Comparison of ENCODE assay signal across 19 cellular contexts in the genomic region with DNA sequence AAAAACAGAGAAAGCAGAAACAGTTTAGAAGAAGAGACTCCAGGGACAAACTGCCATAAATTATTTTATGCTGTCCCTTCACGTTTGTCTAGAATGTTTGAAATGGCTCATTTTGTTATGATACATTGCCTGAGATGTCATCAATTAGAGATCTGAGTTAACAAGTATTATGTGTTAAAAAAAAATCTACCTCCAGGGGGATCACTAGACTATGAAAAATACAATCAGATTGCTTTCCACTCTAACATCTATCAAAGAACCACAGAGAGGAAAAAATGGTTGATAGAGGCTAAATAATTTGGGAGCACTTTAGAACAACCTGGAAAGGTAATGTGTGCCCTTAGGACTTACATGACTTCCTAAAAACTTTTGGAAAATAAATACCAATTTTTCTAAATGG. TPM values are rescaled to one million over a fixed set of nuclear protein-coding genes. Genes with fewer than 3 reads are reported as not detected.
DNase-seq lines count a peak whose midpoint lies in the region; ATAC-seq and TF ChIP-seq lines count a peak whose summit lies in the region.
"Had no signal": no experiment of that assay in that cellular context is flagged by ENCODE, and none has a peak within 500 bp of the region (broad histone marks: within the 10 kb centered on the region; RNA-seq: fewer than 3 reads in every experiment).

No MANE protein-coding gene starts in this region.

- peak; percentile 17 for DNase-seq in DMS53 (lab: John Stamatoyannopoulos, UW)
- DNase-seq in KBM-7 = peak; percentile 4
- DNase-seq in RWPE1 (ENCODE audit: low spot score) = peak; percentile 13
- DNase-seq in left lobe of liver (ENCODE audit: low spot score) = no peak
- no peak for DNase-seq in Calu3
- no peak for DNase-seq in COR-L47 (lab: John Stamatoyannopoulos, UW)
- no peak for DNase-seq in activated CD4-positive, alpha-beta T cell treated with anti-CD3 and anti-CD28 coated beads, Interleukin-2, amount 50 U/mL, for 4 hours
- no peak for DNase-seq in NCI-H1092 (lab: John Stamatoyannopoulos, UW)
- DNase-seq: activated CD8-positive, alpha-beta memory T cell treated with anti-CD3 and anti-CD28 coated beads, Interleukin-2, amount 10 ng/mL, durations not matched to agents 7 days and 5 days; CD4-positive, alpha-beta T cell; NCI-H1092 treated with DMSO at 0.1 percent for 48 hours; NCI-H2171; occipital lobe; PC-9; small intestine; T-cell; tibial artery had no signal

- no peak for TF ChIP-seq CTCF in RWPE1 (conservative IDR thresholded peaks at IDR 0.05; ENCODE audit: low read depth)
- no peak for TF ChIP-seq CTCF in Calu3 (IDR thresholded peaks at IDR 0.05; ENCODE audit: unreplicated experiment)

- H3K4me1 Mint-ChIP-seq in Calu3 (ENCODE audit: low read depth, unreplicated experiment) = no peaks in the 10 kb centered on the region

- POLR2A ChIA-PET in RWPE1 (lab: Yijun Ruan, JAX; ENCODE audit: low non-redundant PET) = no interaction called here

- H3K27me3 Mint-ChIP-seq in Calu3 (ENCODE audit: unreplicated experiment) = no peaks in the 10 kb centered on the region

- no peaks in the 10 kb centered on the region for H3K36me3 Mint-ChIP-seq in Calu3 (ENCODE audit: insufficient read depth, unreplicated experiment)
- H3K36me3 Mint-ChIP-seq: T-cell had no signal

- intact Hi-C loops in Calu3 (cut with micrococcal nuclease; ENCODE audit: unreplicated experiment) = no loop called here

- H3K9me3 Mint-ChIP-seq in Calu3 (ENCODE audit: low read depth, unreplicated experiment) = no peaks in the 10 kb centered on the region
- H3K9me3 Mint-ChIP-seq: CD4-positive, alpha-beta T cell; GM23338; T-cell had no signal

- H3K27ac Mint-ChIP-seq in Calu3 (ENCODE audit: unreplicated experiment) = no peak overlapping the region
- H3K27ac Mint-ChIP-seq: activated CD8-positive, alpha-beta memory T cell treated with anti-CD3 and anti-CD28 coated beads, Interleukin-2, amount 10 ng/mL, durations not matched to agents 7 days and 5 days; CD4-positive, alpha-beta T cell; T-cell had no signal

- no TSS peak for BruUV-seq in Calu3 (replicated peaks; lab: Mats Ljungman, UMichigan)

- H3K27ac ChIP-seq in RWPE1 = no peak overlapping the region
- H3K27ac ChIP-seq: PC-9, tibial artery had no signal

- no peak overlapping the region for H3K4me3 Mint-ChIP-seq in Calu3 (ENCODE audit: low read depth, unreplicated experiment)
- H3K4me3 Mint-ChIP-seq: activated CD8-positive, alpha-beta memory T cell treated with anti-CD3 and anti-CD28 coated beads, Interleukin-2, amount 10 ng/mL, durations not matched to agents 7 days and 5 days; CD4-positive, alpha-beta T cell; GM23338; T-cell had no signal

- CTCF ChIA-PET in RWPE1 (lab: Yijun Ruan, JAX) (no interaction called here), Calu3 (lab: Charles Lee) (no interaction called here)

- ATAC-seq in left lobe of liver = peak; percentile 31
- ATAC-seq: activated CD8-positive, alpha-beta memory T cell treated with anti-CD3 and anti-CD28 coated beads, Interleukin-2, amount 10 ng/mL, durations not matched to agents 7 days and 5 days; GM23338; T-cell had no signal

- in situ Hi-C loops in KBM-7 (cut with MboI; ENCODE audit: low pct_unique_long_range_greater_than_20kb, low sequenced_read_pairs) = no loop called here

RNA-seq across cellular contexts. Expression of a gene that starts 57.6 kb away (rescaled TPM):
- 3.5 TPM for total RNA-seq in left lobe of liver
- total RNA-seq in Calu3 (2022) = 1.0 and 1.2 TPM in 2 replicates
- total RNA-seq: G401 had no signal

Comparison
In these comparisons a context has a peak if more than half of its experiments do, and no peak if none do; other contexts are left out.
1. DNase-seq: peak in DMS53 (single experiment), KBM-7 (single experiment) and RWPE1 (single experiment); none in left lobe of liver (single experiment), Calu3 (single experiment), COR-L47 (single experiment), activated CD4-positive, alpha-beta T cell treated with anti-CD3 and anti-CD28 coated beads, Interleukin-2, amount 50 U/mL, for 4 hours (0 of 2) and NCI-H1092 (single experiment).